1 cellular context compared by ENCODE assay signal in genomic region chr7:139111885-139112284, GRCh38.
TF ChIP-seq lines count a peak whose summit lies in the region.

No MANE protein-coding gene starts in this region.

TF ChIP-seq in GM12878, 131 proteins besides CTCF, POLR2A, EP300 and RAD21 (continued from another document):
- TF ChIP-seq PKNOX1 (IDR thresholded peaks at IDR 0.05) = peak; percentile 32
- TF ChIP-seq NBN (IDR thresholded peaks at IDR 0.05) = peak; percentile 93
- peak; percentile 92 for TF ChIP-seq HDGF (IDR thresholded peaks at IDR 0.05)
- TF ChIP-seq ETV6 (conservative IDR thresholded peaks at IDR 0.05 in 1 of 2, IDR thresholded peaks at IDR 0.05 in 1 of 2; ENCODE audit: borderline replicate concordance in 1 of 2, low read depth in 1 of 2) = peak in 1 of 2 experiments; percentile 49; a peak in 1 of 4 replicates
- TF ChIP-seq LARP7 (IDR thresholded peaks at IDR 0.05) = no peak
- TF ChIP-seq IKZF1 (conservative IDR thresholded peaks at IDR 0.05) = 0 out of 2 replicates have a peak, but pooled peaks have one; percentile 23
- no peak for TF ChIP-seq JUND (IDR thresholded peaks at IDR 0.05; ENCODE audit: low read depth, low read length)
- TF ChIP-seq MLLT1 (IDR thresholded peaks at IDR 0.05) = peak; percentile 56; the same call in 1 of the 2 replicates
- TF ChIP-seq, protein P1, sequence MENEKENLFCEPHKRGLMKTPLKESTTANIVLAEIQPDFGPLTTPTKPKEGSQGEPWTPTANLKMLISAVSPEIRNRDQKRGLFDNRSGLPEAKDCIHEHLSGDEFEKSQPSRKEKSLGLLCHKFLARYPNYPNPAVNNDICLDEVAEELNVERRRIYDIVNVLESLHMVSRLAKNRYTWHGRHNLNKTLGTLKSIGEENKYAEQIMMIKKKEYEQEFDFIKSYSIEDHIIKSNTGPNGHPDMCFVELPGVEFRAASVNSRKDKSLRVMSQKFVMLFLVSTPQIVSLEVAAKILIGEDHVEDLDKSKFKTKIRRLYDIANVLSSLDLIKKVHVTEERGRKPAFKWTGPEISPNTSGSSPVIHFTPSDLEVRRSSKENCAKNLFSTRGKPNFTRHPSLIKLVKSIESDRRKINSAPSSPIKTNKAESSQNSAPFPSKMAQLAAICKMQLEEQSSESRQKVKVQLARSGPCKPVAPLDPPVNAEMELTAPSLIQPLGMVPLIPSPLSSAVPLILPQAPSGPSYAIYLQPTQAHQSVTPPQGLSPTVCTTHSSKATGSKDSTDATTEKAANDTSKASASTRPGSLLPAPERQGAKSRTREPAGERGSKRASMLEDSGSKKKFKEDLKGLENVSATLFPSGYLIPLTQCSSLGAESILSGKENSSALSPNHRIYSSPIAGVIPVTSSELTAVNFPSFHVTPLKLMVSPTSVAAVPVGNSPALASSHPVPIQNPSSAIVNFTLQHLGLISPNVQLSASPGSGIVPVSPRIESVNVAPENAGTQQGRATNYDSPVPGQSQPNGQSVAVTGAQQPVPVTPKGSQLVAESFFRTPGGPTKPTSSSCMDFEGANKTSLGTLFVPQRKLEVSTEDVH (IDR thresholded peaks at IDR 0.05; ENCODE audit: low read depth, partially characterized antibody) = no peak
- peak; percentile 89; the same call in 1 of the 2 replicates for TF ChIP-seq YBX1 (IDR thresholded peaks at IDR 0.05)
- TF ChIP-seq ATF7 (IDR thresholded peaks at IDR 0.05; ENCODE audit: low read depth) = peak; percentile 81
- TF ChIP-seq RAD51 (IDR thresholded peaks at IDR 0.05) = peak; percentile 35; the same call in 1 of the 2 replicates
- peak; percentile 11; the same call in 1 of the 2 replicates for TF ChIP-seq ZBTB33 (IDR thresholded peaks at IDR 0.05)
- no peak for TF ChIP-seq NR2C1 (IDR thresholded peaks at IDR 0.05)
- TF ChIP-seq, protein P2, sequence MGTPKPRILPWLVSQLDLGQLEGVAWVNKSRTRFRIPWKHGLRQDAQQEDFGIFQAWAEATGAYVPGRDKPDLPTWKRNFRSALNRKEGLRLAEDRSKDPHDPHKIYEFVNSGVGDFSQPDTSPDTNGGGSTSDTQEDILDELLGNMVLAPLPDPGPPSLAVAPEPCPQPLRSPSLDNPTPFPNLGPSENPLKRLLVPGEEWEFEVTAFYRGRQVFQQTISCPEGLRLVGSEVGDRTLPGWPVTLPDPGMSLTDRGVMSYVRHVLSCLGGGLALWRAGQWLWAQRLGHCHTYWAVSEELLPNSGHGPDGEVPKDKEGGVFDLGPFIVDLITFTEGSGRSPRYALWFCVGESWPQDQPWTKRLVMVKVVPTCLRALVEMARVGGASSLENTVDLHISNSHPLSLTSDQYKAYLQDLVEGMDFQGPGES (IDR thresholded peaks at IDR 0.05) = peak; percentile 38; the same call in 1 of the 2 replicates
- TF ChIP-seq RFX5 (IDR thresholded peaks at IDR 0.05; ENCODE audit: low read depth, low read length) = no peak
- TF ChIP-seq, protein P3, sequence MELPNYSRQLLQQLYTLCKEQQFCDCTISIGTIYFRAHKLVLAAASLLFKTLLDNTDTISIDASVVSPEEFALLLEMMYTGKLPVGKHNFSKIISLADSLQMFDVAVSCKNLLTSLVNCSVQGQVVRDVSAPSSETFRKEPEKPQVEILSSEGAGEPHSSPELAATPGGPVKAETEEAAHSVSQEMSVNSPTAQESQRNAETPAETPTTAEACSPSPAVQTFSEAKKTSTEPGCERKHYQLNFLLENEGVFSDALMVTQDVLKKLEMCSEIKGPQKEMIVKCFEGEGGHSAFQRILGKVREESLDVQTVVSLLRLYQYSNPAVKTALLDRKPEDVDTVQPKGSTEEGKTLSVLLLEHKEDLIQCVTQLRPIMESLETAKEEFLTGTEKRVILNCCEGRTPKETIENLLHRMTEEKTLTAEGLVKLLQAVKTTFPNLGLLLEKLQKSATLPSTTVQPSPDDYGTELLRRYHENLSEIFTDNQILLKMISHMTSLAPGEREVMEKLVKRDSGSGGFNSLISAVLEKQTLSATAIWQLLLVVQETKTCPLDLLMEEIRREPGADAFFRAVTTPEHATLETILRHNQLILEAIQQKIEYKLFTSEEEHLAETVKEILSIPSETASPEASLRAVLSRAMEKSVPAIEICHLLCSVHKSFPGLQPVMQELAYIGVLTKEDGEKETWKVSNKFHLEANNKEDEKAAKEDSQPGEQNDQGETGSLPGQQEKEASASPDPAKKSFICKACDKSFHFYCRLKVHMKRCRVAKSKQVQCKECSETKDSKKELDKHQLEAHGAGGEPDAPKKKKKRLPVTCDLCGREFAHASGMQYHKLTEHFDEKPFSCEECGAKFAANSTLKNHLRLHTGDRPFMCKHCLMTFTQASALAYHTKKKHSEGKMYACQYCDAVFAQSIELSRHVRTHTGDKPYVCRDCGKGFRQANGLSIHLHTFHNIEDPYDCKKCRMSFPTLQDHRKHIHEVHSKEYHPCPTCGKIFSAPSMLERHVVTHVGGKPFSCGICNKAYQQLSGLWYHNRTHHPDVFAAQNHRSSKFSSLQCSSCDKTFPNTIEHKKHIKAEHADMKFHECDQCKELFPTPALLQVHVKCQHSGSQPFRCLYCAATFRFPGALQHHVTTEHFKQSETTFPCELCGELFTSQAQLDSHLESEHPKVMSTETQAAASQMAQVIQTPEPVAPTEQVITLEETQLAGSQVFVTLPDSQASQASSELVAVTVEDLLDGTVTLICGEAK (IDR thresholded peaks at IDR 0.05; ENCODE audit: borderline replicate concordance) = 0 out of 2 replicates have a peak, but pooled peaks have one; percentile 27
- TF ChIP-seq IKZF2 (IDR thresholded peaks at IDR 0.05) = peak; percentile 88 to 91
- no peak for TF ChIP-seq MYB (IDR thresholded peaks at IDR 0.05; ENCODE audit: borderline replicate concordance, low read depth, low read length)
